1 cellular context compared by ENCODE assay signal in the genomic region with DNA sequence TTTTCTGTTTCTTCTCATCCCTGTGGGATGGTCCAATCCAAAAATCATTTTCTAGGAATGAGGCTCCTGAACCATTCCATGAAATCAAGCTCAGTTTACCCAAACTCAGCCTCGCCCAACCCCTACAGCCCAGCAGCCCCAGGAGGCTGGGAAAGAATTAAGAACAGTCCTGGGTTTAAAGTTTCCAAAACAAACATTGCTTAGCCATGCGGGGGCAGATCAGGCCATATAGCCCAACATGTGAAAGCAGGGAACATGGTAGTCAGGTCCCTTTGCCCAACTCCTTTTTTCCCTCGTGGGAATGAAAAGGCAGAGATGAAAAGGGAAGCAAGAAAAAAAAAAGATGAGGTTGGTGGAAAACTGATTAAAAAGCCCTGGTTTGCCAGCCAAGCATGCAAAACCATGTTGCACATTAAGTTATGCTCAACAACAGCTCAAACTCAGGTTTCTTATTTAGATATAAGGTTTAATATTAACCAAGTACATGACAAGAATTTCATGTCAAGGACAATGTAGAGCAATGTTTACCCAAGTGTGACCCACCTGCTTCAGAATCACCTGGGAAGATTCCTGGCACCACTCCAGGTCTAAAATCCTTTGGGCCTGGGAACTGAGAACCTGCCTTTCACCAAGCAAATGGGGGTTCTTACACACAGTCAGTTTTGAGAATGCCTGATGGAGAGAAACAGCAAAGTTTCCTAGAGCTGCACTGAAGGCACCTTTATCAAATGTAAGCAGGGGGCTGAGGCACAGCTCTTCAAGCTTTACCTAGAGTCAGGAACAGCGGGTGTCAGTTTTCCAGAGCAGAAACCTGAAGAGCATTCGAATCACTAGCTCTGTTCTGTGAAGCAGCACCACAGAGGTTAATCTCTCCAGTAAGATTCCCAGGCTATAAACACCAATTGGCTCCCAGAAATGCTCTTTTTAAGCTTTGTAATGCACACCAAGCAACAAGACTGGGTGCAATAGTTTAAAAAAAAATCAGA.
TF ChIP-seq lines count a peak whose summit lies in the region.

No MANE protein-coding gene starts in this region.

TF ChIP-seq in GM12878, 131 proteins besides CTCF, POLR2A, EP300 and RAD21 (continued from another document):
- TF ChIP-seq, protein P1, sequence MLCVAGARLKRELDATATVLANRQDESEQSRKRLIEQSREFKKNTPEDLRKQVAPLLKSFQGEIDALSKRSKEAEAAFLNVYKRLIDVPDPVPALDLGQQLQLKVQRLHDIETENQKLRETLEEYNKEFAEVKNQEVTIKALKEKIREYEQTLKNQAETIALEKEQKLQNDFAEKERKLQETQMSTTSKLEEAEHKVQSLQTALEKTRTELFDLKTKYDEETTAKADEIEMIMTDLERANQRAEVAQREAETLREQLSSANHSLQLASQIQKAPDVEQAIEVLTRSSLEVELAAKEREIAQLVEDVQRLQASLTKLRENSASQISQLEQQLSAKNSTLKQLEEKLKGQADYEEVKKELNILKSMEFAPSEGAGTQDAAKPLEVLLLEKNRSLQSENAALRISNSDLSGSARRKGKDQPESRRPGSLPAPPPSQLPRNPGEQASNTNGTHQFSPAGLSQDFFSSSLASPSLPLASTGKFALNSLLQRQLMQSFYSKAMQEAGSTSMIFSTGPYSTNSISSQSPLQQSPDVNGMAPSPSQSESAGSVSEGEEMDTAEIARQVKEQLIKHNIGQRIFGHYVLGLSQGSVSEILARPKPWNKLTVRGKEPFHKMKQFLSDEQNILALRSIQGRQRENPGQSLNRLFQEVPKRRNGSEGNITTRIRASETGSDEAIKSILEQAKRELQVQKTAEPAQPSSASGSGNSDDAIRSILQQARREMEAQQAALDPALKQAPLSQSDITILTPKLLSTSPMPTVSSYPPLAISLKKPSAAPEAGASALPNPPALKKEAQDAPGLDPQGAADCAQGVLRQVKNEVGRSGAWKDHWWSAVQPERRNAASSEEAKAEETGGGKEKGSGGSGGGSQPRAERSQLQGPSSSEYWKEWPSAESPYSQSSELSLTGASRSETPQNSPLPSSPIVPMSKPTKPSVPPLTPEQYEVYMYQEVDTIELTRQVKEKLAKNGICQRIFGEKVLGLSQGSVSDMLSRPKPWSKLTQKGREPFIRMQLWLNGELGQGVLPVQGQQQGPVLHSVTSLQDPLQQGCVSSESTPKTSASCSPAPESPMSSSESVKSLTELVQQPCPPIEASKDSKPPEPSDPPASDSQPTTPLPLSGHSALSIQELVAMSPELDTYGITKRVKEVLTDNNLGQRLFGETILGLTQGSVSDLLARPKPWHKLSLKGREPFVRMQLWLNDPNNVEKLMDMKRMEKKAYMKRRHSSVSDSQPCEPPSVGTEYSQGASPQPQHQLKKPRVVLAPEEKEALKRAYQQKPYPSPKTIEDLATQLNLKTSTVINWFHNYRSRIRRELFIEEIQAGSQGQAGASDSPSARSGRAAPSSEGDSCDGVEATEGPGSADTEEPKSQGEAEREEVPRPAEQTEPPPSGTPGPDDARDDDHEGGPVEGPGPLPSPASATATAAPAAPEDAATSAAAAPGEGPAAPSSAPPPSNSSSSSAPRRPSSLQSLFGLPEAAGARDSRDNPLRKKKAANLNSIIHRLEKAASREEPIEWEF (IDR thresholded peaks at IDR 0.05; ENCODE audit: insufficient replicate concordance, low read depth, low read length) = no peak
- TF ChIP-seq TCF7 (IDR thresholded peaks at IDR 0.05; ENCODE audit: borderline replicate concordance) = no peak
- no peak for TF ChIP-seq FOXM1 (IDR thresholded peaks at IDR 0.05; ENCODE audit: low read depth, low read length)
- no peak for TF ChIP-seq RBBP5 (conservative IDR thresholded peaks at IDR 0.05)
